In genomic region chr16:67893791-67894399, GRCh38 we compare ENCODE assay signal across 1 cellular context.
TF ChIP-seq lines count a peak whose summit lies in the region.

No MANE protein-coding gene starts in this region.

TF ChIP-seq in HepG2, 621 proteins besides CTCF, POLR2A, EP300 and RAD21 (continues in another document):
- TF ChIP-seq ZNF616 (CRISPR knock-in tag; IDR thresholded peaks at IDR 0.05; ENCODE audit: low read depth), result no peak
- no peak for TF ChIP-seq ZNF709 (CRISPR knock-in tag; IDR thresholded peaks at IDR 0.05)
- no peak for TF ChIP-seq MXI1 (IDR thresholded peaks at IDR 0.05; ENCODE audit: borderline replicate concordance, low read depth, low read length)
- no peak for TF ChIP-seq ZNF598 (CRISPR knock-in tag; IDR thresholded peaks at IDR 0.05; ENCODE audit: borderline replicate concordance)
- no peak for TF ChIP-seq ONECUT2 (CRISPR knock-in tag; IDR thresholded peaks at IDR 0.05)
- TF ChIP-seq BCL3 (CRISPR knock-in tag; IDR thresholded peaks at IDR 0.05), result no peak
- TF ChIP-seq HOMEZ (CRISPR knock-in tag; IDR thresholded peaks at IDR 0.05; ENCODE audit: low read depth), result no peak
- TF ChIP-seq FOXK2 (IDR thresholded peaks at IDR 0.05), result no peak
- no peak for TF ChIP-seq ZNF576 (CRISPR knock-in tag; IDR thresholded peaks at IDR 0.05)
- TF ChIP-seq ZNF10 (CRISPR knock-in tag; IDR thresholded peaks at IDR 0.05; ENCODE audit: borderline replicate concordance, low read depth), result no peak
- no peak for TF ChIP-seq SSRP1 (CRISPR knock-in tag; IDR thresholded peaks at IDR 0.05)
- TF ChIP-seq SNAPC5 (CRISPR knock-in tag; IDR thresholded peaks at IDR 0.05; ENCODE audit: borderline replicate concordance), result 0 out of 2 replicates have a peak, but pooled peaks have one; percentile 6
- no peak for TF ChIP-seq FIP1L1 (IDR thresholded peaks at IDR 0.05; ENCODE audit: borderline replicate concordance, insufficient read depth, low read depth, low read length)
- TF ChIP-seq ZNF75D (CRISPR knock-in tag; IDR thresholded peaks at IDR 0.05; ENCODE audit: borderline replicate concordance), result no peak
- no peak for TF ChIP-seq SMAD1 (CRISPR knock-in tag; IDR thresholded peaks at IDR 0.05; ENCODE audit: borderline replicate concordance, low read depth)
- TF ChIP-seq FOSL1 (CRISPR knock-in tag; IDR thresholded peaks at IDR 0.05; ENCODE audit: borderline replicate concordance), result no peak
- TF ChIP-seq ZNF280D (CRISPR knock-in tag; IDR thresholded peaks at IDR 0.05), result no peak
- no peak for TF ChIP-seq ZNF784 (CRISPR knock-in tag; IDR thresholded peaks at IDR 0.05; ENCODE audit: borderline replicate concordance)
- 0 out of 2 replicates have a peak, but pooled peaks have one; percentile 0 for TF ChIP-seq ELF3 (CRISPR knock-in tag; IDR thresholded peaks at IDR 0.05)
- TF ChIP-seq TFAP4 (IDR thresholded peaks at IDR 0.05; ENCODE audit: borderline replicate concordance, low read depth), result no peak
- 0 out of 2 replicates have a peak, but pooled peaks have one; percentile 12 for TF ChIP-seq ZNF30 (CRISPR knock-in tag; IDR thresholded peaks at IDR 0.05)
- TF ChIP-seq POGK (CRISPR knock-in tag; conservative IDR thresholded peaks at IDR 0.05), result 0 out of 2 replicates have a peak, but pooled peaks have one; percentile 40
- TF ChIP-seq ZNF224 (CRISPR knock-in tag; IDR thresholded peaks at IDR 0.05), result peak; percentile 16; the same call in 1 of the 2 replicates
- TF ChIP-seq USF2 (IDR thresholded peaks at IDR 0.05; ENCODE audit: low read depth, low read length), result no peak
- no peak for TF ChIP-seq USF2 (CRISPR knock-in tag; IDR thresholded peaks at IDR 0.05; ENCODE audit: borderline replicate concordance)
- no peak for TF ChIP-seq ZNF775 (CRISPR knock-in tag; IDR thresholded peaks at IDR 0.05; ENCODE audit: borderline replicate concordance)
- TF ChIP-seq EEA1 (CRISPR knock-in tag; IDR thresholded peaks at IDR 0.05; ENCODE audit: borderline replicate concordance), result no peak
- TF ChIP-seq MNT (IDR thresholded peaks at IDR 0.05), result no peak
- no peak for TF ChIP-seq SKI (IDR thresholded peaks at IDR 0.05; ENCODE audit: partially characterized antibody)
- TF ChIP-seq ZNF704 (CRISPR knock-in tag; IDR thresholded peaks at IDR 0.05; ENCODE audit: borderline replicate concordance), result no peak
- TF ChIP-seq ZNF501 (CRISPR knock-in tag; IDR thresholded peaks at IDR 0.05), result 0 out of 2 replicates have a peak, but pooled peaks have one; percentile 10
- TF ChIP-seq REL (CRISPR knock-in tag; conservative IDR thresholded peaks at IDR 0.05), result 0 out of 2 replicates have a peak, but pooled peaks have one; percentile 9
- TF ChIP-seq ZBTB10 (CRISPR knock-in tag; IDR thresholded peaks at IDR 0.05; ENCODE audit: borderline replicate concordance), result no peak
- TF ChIP-seq ZNF225 (CRISPR knock-in tag; IDR thresholded peaks at IDR 0.05), result no peak
- no peak for TF ChIP-seq ZNF607 (CRISPR knock-in tag; IDR thresholded peaks at IDR 0.05; ENCODE audit: borderline replicate concordance)
- TF ChIP-seq ZNF263 (CRISPR knock-in tag; IDR thresholded peaks at IDR 0.05), result 0 out of 2 replicates have a peak, but pooled peaks have one; percentile 7
- TF ChIP-seq NFE2L2 (IDR thresholded peaks at IDR 0.05; ENCODE audit: low read length), result no peak
- no peak for TF ChIP-seq ZNF839 (CRISPR knock-in tag; IDR thresholded peaks at IDR 0.05; ENCODE audit: borderline replicate concordance)
- no peak for TF ChIP-seq PTBP1 (IDR thresholded peaks at IDR 0.05; ENCODE audit: low read depth, low read length, poor library complexity, severe bottlenecking)
